Comparison of ENCODE assay signal across 11 cellular contexts in the genomic region with DNA sequence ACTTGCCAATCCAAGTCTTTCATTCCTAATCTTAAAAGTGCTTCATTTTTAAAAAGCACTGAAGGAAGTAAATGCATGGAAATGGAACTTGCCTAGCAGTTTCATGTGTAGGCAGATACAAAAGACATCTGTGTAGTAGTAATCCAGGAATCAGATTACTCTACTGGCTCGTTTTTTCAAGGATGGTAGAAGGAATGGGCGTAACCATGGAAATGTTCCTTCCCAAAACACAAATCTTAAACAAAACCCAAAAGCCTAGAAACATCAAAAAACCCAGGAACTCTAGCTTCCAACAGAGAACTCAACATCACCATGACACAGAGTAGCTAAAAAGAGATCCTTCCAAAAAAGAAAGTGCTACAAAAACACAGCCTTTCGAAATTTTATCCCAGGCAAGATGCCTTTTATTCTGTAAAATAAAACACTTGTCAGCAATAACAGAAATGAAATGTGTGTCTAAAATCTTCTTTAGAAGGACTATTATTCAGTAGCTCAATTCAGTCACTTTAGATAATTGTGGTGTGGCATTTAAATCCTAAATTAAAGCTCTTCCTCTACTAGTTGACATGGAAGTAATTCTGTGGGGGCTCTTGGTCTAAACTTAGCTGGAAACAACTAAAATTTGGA.
DNase-seq lines count a peak whose midpoint lies in the region; ATAC-seq and FAIRE-seq lines count a peak whose summit lies in the region.
"Had no signal": no experiment of that assay in that cellular context is flagged by ENCODE, and none has a peak within 500 bp of the region (broad histone marks: within the 10 kb centered on the region; RNA-seq: fewer than 3 reads in every experiment).

No MANE protein-coding gene starts in this region.

- no peaks in the 10 kb centered on the region for H3K9me3 Mint-ChIP-seq in activated T-cell treated with anti-CD3 and anti-CD28 coated beads, Interleukin-2, amount 50 U/mL, for 4 hours

- no peaks in the 10 kb centered on the region for H3K27me3 Mint-ChIP-seq in activated T-cell treated with anti-CD3 and anti-CD28 coated beads, Interleukin-2, amount 50 U/mL, for 4 hours (ENCODE audit: low read depth)

- H3K36me3 Mint-ChIP-seq in activated T-cell treated with anti-CD3 and anti-CD28 coated beads, Interleukin-2, amount 50 U/mL, for 4 hours (ENCODE audit: insufficient read depth): no peaks in the 10 kb centered on the region

- H3K27ac ChIP-seq in muscle layer of duodenum (ENCODE audit: low read length) (peak overlapping the region; percentile 32), substantia nigra (ENCODE audit: low read depth, low read length, poor library complexity, severe bottlenecking) (no peak overlapping the region)

- no peak overlapping the region for H3K4me3 ChIP-seq in muscle layer of duodenum (ENCODE audit: low read depth in 1 of 2, low read length in 2 of 2)

- H3K4me1 Mint-ChIP-seq in activated T-cell treated with anti-CD3 and anti-CD28 coated beads, Interleukin-2, amount 50 U/mL, for 4 hours (ENCODE audit: low read depth): peaks cover 9% of the 10 kb centered on the region

- DNase-seq in AG08395 (ENCODE audit: low spot score) (peak; percentile 55), M059J (ENCODE audit: low read depth) (peak; percentile 54), substantia nigra (lab: John Stamatoyannopoulos, UW) (no peak), HUDEP-2 (lab: John Stamatoyannopoulos, UW; ENCODE audit: unreplicated experiment in 76 of 76) (no peak)
- DNase-seq in activated T-cell treated with anti-CD3 and anti-CD28 coated beads, Interleukin-2, amount 50 U/mL, for 4 hours: no peak
- DNase-seq: Kasumi-1; NK-92 treated with Interleukin-12 subunit alpha and Interleukin-12 subunit beta, amount 100 ng/mL, for 24 hours had no signal

- H3K4me1 ChIP-seq in muscle layer of duodenum (ENCODE audit: control insufficient read depth in 1 of 2, insufficient read depth in 2 of 2, low read length in 2 of 2): peaks cover 0 to 4% of the 10 kb centered on the region in 2 donors

- H3K4me3 Mint-ChIP-seq in activated T-cell treated with anti-CD3 and anti-CD28 coated beads, Interleukin-2, amount 50 U/mL, for 4 hours: no peak overlapping the region

- no peak for ATAC-seq in GM21576 (IDR thresholded peaks at IDR 0.05; ENCODE audit: unreplicated experiment)
- ATAC-seq in activated T-cell treated with anti-CD3 and anti-CD28 coated beads, Interleukin-2, amount 50 U/mL, for 4 hours: no peak

- FAIRE-seq in endometrium (lab: Jason Lieb, UNC): peak; percentile 78
- FAIRE-seq: GM12892 had no signal

- H3K9me3 ChIP-seq in muscle layer of duodenum (ENCODE audit: control insufficient read depth in 1 of 2, low read length in 2 of 2): no peaks in the 10 kb centered on the region

- no peaks in the 10 kb centered on the region for H3K36me3 ChIP-seq in muscle layer of duodenum (ENCODE audit: control insufficient read depth in 1 of 2, insufficient read depth in 2 of 2, low read length in 2 of 2)

- no peaks in the 10 kb centered on the region for H3K27me3 ChIP-seq in muscle layer of duodenum (ENCODE audit: low read depth, low read length)

Comparison
In these comparisons a context has a peak if more than half of its experiments do, and no peak if none do; other contexts are left out.
1. DNase-seq: peak in AG08395 (single experiment) and M059J (single experiment); none in substantia nigra (0 of 49), HUDEP-2 (0 of 76) and activated T-cell treated with anti-CD3 and anti-CD28 coated beads, Interleukin-2, amount 50 U/mL, for 4 hours (single experiment).